ENCODE assay signal across 8 cellular contexts in the genomic region with DNA sequence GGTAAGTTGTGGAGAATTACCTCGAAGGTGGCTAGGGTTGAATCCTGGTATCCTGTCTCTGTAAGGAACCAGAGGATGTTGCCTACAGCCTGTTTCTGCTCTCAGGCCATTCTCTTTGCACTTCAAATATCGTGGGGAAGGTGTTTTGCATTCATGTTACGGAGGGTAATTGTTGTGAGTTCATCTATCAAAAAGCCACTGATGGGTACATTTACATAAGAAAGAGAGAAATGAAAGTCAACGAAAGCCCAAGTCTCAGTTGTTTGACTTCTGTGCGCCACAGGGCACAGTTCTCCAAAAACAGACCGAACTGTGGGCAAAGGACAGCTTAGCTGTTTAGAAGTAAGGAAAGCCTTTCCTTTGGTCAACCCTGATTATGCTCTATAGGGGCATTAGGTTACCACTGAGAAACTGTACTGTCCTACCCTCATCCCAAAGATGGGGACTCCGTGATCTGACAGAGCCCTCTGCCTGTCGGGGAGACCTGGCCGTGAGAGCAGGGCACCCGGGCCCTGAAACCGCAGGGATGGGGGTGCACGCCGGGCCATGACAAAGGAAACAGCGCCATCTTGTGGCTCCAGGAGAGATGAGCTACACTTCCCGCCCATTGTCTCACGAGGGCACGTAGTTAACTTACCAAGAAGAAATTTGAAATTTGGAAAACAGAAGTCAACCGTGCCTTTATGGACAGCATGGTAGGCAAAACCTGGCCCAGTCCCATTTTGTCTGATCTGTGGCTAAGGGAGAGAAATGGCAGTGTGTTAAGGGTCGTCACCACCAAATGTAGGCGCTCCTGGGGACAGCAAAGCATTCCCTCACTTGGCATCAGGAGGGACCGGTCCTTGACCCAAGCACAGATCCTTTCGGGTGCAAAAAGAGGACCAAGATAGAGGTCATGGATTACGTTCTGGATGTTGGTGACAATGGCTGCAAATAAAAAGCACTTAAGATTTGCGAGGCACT.
A peak's percentile ranks its signal among the peaks of the same experiment; 100 is the strongest.
DNase-seq lines count a peak whose midpoint lies in the region; ATAC-seq and TF ChIP-seq lines count a peak whose summit lies in the region.

No MANE protein-coding gene starts in this region.

- H3K36me3 ChIP-seq in WERI-Rb-1 = no peaks in the 10 kb centered on the region
- H3K36me3 ChIP-seq in mammary epithelial cell (ENCODE audit: insufficient read depth, low read length) = no peaks in the 10 kb centered on the region

- TF ChIP-seq CTCF in WERI-Rb-1 (IDR thresholded peaks at IDR 0.05; ENCODE audit: low read depth, low read length) (peak; percentile 64), mammary epithelial cell (conservative IDR thresholded peaks at IDR 0.05 in 1 of 2, IDR thresholded peaks at IDR 0.05 in 1 of 2; ENCODE audit: extremely low read depth in 1 of 2, insufficient read depth in 1 of 2, low read depth in 1 of 2, low read length in 2 of 2) (peak; percentile 84 to 92)

- CTCF ChIA-PET in mammary epithelial cell (lab: Charles Lee; ENCODE audit: low non-redundant PET) = interaction anchor here (0.6 to 1.0 kb wide), 3 partner anchors 97 to 777 kb away, joined by 5 to 6 read pairs (median 5); no protein-coding TSS in a partner anchor

- H3K4me1 ChIP-seq in mammary epithelial cell (ENCODE audit: insufficient read depth, low read length) = peaks cover 6% of the 10 kb centered on the region

- H3K9ac ChIP-seq in mammary epithelial cell (ENCODE audit: insufficient read depth, low read length) = no peak overlapping the region

- intact Hi-C loops in mammary epithelial cell (cut with micrococcal nuclease) = loop anchor here (1.0 to 5.0 kb wide), 5 partner anchors 99 to 1759 kb away; a partner anchor contains a TSS

- peak overlapping the region; percentile 50 for H2AFZ ChIP-seq in mammary epithelial cell (ENCODE audit: low read depth, low read length)

- dilution Hi-C loops in mammary epithelial cell (cut with HindIII; ENCODE audit: low sequenced_read_pairs) = no loop called here

- 47% methylated on average over 11 of the region's 24 CpGs for WGBS in mammary epithelial cell (ENCODE audit: low coverage, missing lambda C conversion rate)

- peak; percentile 74 for ATAC-seq in HG02623 (IDR thresholded peaks at IDR 0.05; ENCODE audit: unreplicated experiment)

- no peaks in the 10 kb centered on the region for H3K79me2 ChIP-seq in mammary epithelial cell (ENCODE audit: insufficient read depth, low read length)

- H4K20me1 ChIP-seq in mammary epithelial cell (ENCODE audit: insufficient read depth, low read length) = no peaks in the 10 kb centered on the region

- in situ Hi-C loops in mammary epithelial cell (cut with MboI; ENCODE audit: low sequenced_read_pairs in 2 of 2) = no loop called here

- H3K27ac ChIP-seq in WERI-Rb-1 = no peak overlapping the region
- H3K27ac ChIP-seq in mammary epithelial cell (ENCODE audit: insufficient read depth, low read depth, low read length) = no peak overlapping the region

- no TSS peak for BruUV-seq in mammary epithelial cell (replicated peaks; lab: Mats Ljungman, UMichigan)

- H3K27me3 ChIP-seq in WERI-Rb-1 (ENCODE audit: insufficient read depth, low read depth, severe bottlenecking) (peaks cover 4% of the 10 kb centered on the region), mammary epithelial cell (ENCODE audit: insufficient read depth, low read length) (no peaks in the 10 kb centered on the region)

- H3K4me2 ChIP-seq in mammary epithelial cell (ENCODE audit: insufficient read depth, low read depth, low read length) = no peak overlapping the region

- DNase-seq in NCI-H1417 (lab: John Stamatoyannopoulos, UW) (peak; percentile 50 to 76 (median 65)), NCI-H1417 treated with DMSO at 0.1 percent for 48 hours (lab: John Stamatoyannopoulos, UW) (no peak), NCI-H1105 (lab: John Stamatoyannopoulos, UW) (peak; percentile 17), WERI-Rb-1 (peak; percentile 33), mammary epithelial cell (peak; percentile 35), iris pigment epithelial cell (ENCODE audit: low read depth) (peak; percentile 38)
- DNase-seq in stimulated activated CD4-positive, alpha-beta T cell treated with anti-CD3 and anti-CD28 coated beads, Interleukin-15, amount 100 ng/mL, for 24 hours = peak; percentile 67

- H3K9me3 ChIP-seq in WERI-Rb-1 (ENCODE audit: severe bottlenecking) (no peaks in the 10 kb centered on the region), mammary epithelial cell (replicated peaks; ENCODE audit: insufficient read depth, low read length) (no peaks in the 10 kb centered on the region)

- H3K4me3 ChIP-seq in WERI-Rb-1 (ENCODE audit: low read depth, low read length) = no peak overlapping the region
- H3K4me3 ChIP-seq in mammary epithelial cell (replicated peaks in 1 of 3; ENCODE audit: insufficient read depth in 1 of 3, low read depth in 2 of 3, low read length in 3 of 3) = no peak overlapping the region
